Comparison of ENCODE assay signal across 1 cellular context in the genomic region with DNA sequence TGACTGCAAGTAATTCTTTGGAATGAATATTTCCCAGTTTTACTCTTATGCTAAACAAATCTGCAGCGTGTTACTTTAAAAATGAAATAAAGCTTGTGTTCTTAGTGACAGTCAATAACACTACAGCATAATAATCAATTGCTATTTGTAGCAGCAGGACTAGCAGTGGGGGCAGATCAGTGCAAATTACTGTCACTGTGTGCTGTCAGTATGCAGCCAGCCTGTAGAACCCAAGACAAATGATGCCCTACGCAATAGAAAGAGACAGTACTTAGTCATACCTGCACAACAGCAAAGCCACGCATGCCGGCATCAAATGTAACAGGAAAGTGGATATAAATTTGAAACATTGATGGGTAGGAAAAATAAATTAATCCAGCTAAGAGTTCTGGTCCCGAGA.
TF ChIP-seq lines count a peak whose summit lies in the region.

No MANE protein-coding gene starts in this region.

TF ChIP-seq in GM23338, 12 proteins besides CTCF, POLR2A, EP300 and RAD21 (continued from another document):
- TF ChIP-seq, protein P1, sequence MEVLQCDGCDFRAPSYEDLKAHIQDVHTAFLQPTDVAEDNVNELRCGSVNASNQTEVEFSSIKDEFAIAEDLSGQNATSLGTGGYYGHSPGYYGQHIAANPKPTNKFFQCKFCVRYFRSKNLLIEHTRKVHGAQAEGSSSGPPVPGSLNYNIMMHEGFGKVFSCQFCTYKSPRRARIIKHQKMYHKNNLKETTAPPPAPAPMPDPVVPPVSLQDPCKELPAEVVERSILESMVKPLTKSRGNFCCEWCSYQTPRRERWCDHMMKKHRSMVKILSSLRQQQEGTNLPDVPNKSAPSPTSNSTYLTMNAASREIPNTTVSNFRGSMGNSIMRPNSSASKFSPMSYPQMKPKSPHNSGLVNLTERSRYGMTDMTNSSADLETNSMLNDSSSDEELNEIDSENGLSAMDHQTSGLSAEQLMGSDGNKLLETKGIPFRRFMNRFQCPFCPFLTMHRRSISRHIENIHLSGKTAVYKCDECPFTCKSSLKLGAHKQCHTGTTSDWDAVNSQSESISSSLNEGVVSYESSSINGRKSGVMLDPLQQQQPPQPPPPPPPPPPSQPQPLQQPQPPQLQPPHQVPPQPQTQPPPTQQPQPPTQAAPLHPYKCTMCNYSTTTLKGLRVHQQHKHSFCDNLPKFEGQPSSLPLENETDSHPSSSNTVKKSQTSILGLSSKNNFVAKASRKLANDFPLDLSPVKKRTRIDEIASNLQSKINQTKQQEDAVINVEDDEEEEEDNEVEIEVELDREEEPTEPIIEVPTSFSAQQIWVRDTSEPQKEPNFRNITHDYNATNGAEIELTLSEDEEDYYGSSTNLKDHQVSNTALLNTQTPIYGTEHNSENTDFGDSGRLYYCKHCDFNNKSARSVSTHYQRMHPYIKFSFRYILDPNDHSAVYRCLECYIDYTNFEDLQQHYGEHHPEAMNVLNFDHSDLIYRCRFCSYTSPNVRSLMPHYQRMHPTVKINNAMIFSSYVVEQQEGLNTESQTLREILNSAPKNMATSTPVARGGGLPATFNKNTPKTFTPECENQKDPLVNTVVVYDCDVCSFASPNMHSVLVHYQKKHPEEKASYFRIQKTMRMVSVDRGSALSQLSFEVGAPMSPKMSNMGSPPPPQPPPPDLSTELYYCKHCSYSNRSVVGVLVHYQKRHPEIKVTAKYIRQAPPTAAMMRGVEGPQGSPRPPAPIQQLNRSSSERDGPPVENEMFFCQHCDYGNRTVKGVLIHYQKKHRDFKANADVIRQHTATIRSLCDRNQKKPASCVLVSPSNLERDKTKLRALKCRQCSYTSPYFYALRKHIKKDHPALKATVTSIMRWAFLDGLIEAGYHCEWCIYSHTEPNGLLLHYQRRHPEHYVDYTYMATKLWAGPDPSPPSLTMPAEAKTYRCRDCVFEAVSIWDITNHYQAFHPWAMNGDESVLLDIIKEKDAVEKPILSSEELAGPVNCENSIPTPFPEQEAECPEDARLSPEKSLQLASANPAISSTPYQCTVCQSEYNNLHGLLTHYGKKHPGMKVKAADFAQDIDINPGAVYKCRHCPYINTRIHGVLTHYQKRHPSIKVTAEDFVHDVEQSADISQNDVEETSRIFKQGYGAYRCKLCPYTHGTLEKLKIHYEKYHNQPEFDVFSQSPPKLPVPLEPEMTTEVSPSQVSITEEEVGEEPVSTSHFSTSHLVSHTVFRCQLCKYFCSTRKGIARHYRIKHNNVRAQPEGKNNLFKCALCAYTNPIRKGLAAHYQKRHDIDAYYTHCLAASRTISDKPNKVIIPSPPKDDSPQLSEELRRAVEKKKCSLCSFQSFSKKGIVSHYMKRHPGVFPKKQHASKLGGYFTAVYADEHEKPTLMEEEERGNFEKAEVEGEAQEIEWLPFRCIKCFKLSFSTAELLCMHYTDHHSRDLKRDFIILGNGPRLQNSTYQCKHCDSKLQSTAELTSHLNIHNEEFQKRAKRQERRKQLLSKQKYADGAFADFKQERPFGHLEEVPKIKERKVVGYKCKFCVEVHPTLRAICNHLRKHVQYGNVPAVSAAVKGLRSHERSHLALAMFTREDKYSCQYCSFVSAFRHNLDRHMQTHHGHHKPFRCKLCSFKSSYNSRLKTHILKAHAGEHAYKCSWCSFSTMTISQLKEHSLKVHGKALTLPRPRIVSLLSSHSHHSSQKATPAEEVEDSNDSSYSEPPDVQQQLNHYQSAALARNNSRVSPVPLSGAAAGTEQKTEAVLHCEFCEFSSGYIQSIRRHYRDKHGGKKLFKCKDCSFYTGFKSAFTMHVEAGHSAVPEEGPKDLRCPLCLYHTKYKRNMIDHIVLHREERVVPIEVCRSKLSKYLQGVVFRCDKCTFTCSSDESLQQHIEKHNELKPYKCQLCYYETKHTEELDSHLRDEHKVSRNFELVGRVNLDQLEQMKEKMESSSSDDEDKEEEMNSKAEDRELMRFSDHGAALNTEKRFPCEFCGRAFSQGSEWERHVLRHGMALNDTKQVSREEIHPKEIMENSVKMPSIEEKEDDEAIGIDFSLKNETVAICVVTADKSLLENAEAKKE (CRISPR knock-in tag; IDR thresholded peaks at IDR 0.05): no peak
- no peak for TF ChIP-seq CREB1 (CRISPR knock-in tag; IDR thresholded peaks at IDR 0.05; ENCODE audit: low read depth)
- TF ChIP-seq, protein P2, sequence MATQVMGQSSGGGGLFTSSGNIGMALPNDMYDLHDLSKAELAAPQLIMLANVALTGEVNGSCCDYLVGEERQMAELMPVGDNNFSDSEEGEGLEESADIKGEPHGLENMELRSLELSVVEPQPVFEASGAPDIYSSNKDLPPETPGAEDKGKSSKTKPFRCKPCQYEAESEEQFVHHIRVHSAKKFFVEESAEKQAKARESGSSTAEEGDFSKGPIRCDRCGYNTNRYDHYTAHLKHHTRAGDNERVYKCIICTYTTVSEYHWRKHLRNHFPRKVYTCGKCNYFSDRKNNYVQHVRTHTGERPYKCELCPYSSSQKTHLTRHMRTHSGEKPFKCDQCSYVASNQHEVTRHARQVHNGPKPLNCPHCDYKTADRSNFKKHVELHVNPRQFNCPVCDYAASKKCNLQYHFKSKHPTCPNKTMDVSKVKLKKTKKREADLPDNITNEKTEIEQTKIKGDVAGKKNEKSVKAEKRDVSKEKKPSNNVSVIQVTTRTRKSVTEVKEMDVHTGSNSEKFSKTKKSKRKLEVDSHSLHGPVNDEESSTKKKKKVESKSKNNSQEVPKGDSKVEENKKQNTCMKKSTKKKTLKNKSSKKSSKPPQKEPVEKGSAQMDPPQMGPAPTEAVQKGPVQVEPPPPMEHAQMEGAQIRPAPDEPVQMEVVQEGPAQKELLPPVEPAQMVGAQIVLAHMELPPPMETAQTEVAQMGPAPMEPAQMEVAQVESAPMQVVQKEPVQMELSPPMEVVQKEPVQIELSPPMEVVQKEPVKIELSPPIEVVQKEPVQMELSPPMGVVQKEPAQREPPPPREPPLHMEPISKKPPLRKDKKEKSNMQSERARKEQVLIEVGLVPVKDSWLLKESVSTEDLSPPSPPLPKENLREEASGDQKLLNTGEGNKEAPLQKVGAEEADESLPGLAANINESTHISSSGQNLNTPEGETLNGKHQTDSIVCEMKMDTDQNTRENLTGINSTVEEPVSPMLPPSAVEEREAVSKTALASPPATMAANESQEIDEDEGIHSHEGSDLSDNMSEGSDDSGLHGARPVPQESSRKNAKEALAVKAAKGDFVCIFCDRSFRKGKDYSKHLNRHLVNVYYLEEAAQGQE (IDR thresholded peaks at IDR 0.05; ENCODE audit: unreplicated experiment): no peak
TF ChIP-seq in GM23338: peak in this region for 0.
